22 cellular contexts compared by ENCODE assay signal in the genomic region with DNA sequence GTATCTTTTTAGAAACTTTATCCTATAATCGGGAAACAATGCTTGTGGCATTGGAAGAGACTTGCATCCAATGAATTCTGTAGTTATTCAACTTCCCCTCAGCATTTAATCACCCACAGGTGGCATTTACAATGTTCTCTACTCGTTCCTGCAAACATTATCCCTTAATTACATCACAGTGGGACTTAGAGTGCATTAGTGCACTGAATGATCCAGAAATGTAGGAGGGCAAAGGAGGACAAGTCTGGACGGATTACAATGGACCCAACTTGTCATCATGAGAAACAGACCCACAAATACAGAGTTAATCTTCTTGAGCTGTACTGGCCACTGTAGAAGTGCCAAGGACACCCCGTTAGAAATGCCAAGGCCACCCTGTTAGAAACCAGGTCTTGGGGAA.
DNase-seq lines count a peak whose midpoint lies in the region; ATAC-seq and TF ChIP-seq lines count a peak whose summit lies in the region.
"Had no signal": no experiment of that assay in that cellular context is flagged by ENCODE, and none has a peak within 500 bp of the region (broad histone marks: within the 10 kb centered on the region; RNA-seq: fewer than 3 reads in every experiment).

No MANE protein-coding gene starts in this region.

- no peaks in the 10 kb centered on the region for H3K4me1 Mint-ChIP-seq in MCF 10A (ENCODE audit: insufficient read depth, unreplicated experiment)
- H3K4me1 Mint-ChIP-seq in stimulated activated naive CD8-positive, alpha-beta T cell treated with anti-CD3 and anti-CD28 coated beads, Interleukin-15, amount 100 ng/mL, for 72 hours: peaks cover 25% of the 10 kb centered on the region
- H3K4me1 Mint-ChIP-seq: IgD-negative memory B cell had no signal

- WGBS in mammary epithelial cell (ENCODE audit: low coverage, missing lambda C conversion rate): 28% methylated on average over 4 of the region's 4 CpGs
- WGBS in esophagus squamous epithelium, 2 donors: 25 to 33% methylated on average over 4 of the region's 4 CpGs

- no peaks in the 10 kb centered on the region for H3K9me3 ChIP-seq in mammary epithelial cell (replicated peaks; ENCODE audit: insufficient read depth, low read length)
- H3K9me3 ChIP-seq in mucosa of descending colon: no peaks in the 10 kb centered on the region
- H3K9me3 ChIP-seq in esophagus squamous epithelium: no peaks in the 10 kb centered on the region
- H3K9me3 ChIP-seq: A549, BLaER1, MG63 had no signal

- ATAC-seq in esophagus mucosa (peak; percentile 62), mucosa of descending colon (no peak)
- ATAC-seq in stimulated activated naive CD8-positive, alpha-beta T cell treated with anti-CD3 and anti-CD28 coated beads, Interleukin-15, amount 100 ng/mL, for 72 hours: no peak
- ATAC-seq: A549, GM23338, HCT116, PC-3 had no signal

- CTCF ChIA-PET in mammary epithelial cell (lab: Charles Lee; ENCODE audit: low non-redundant PET) (no interaction called here), MCF 10A (lab: Yijun Ruan, JAX) (interaction anchor here (1.2 to 1.3 kb wide), 2 partner anchors 419 to 550 kb away, joined by 3 to 4 read pairs; no protein-coding TSS in a partner anchor)

- H3K79me2 ChIP-seq in mammary epithelial cell (ENCODE audit: insufficient read depth, low read length): no peaks in the 10 kb centered on the region

- H3K36me3 ChIP-seq in mammary epithelial cell (ENCODE audit: insufficient read depth, low read length): no peaks in the 10 kb centered on the region
- no peaks in the 10 kb centered on the region for H3K36me3 ChIP-seq in mucosa of descending colon (ENCODE audit: low read depth)
- peaks cover 0 to 68% (median 0%) of the 10 kb centered on the region in 3 donors for H3K36me3 ChIP-seq in esophagus squamous epithelium
- H3K36me3 ChIP-seq: MG63 had no signal

- no peaks in the 10 kb centered on the region for H4K20me1 ChIP-seq in mammary epithelial cell (ENCODE audit: insufficient read depth, low read length)
- H4K20me1 ChIP-seq: BLaER1 had no signal

- POLR2A ChIA-PET in MCF 10A (lab: Yijun Ruan, JAX): no interaction called here

- DNase-seq in mammary epithelial cell (peak; percentile 54), MCF 10A (ENCODE audit: unreplicated experiment) (no peak), NCI-H82 treated with DMSO at 0.1 percent for 48 hours (lab: John Stamatoyannopoulos, UW; ENCODE audit: unreplicated experiment) (peak; percentile 92), mucosa of descending colon (no peak), esophagus squamous epithelium (lab: John Stamatoyannopoulos, UW) (no peak)
- no peak for DNase-seq in stimulated activated naive CD8-positive, alpha-beta T cell treated with anti-CD3 and anti-CD28 coated beads, Interleukin-15, amount 100 ng/mL, for 72 hours
- DNase-seq: CD4-positive, alpha-beta memory T cell; DMS53; EL; Karpas-422; MG63; NCI-H1092; NCI-H2107; NCI-H345; PC-3 had no signal

- no peaks in the 10 kb centered on the region for H3K36me3 Mint-ChIP-seq in MCF 10A (ENCODE audit: insufficient read depth, unreplicated experiment)

- H3K4me2 ChIP-seq in mammary epithelial cell (ENCODE audit: insufficient read depth, low read depth, low read length): peak overlapping the region; percentile 20
- H3K4me2 ChIP-seq: A549, BLaER1, GM23338 had no signal

- no peak for TF ChIP-seq CTCF in mammary epithelial cell (conservative IDR thresholded peaks at IDR 0.05 in 1 of 2, IDR thresholded peaks at IDR 0.05 in 1 of 2; ENCODE audit: extremely low read depth in 1 of 2, insufficient read depth in 1 of 2, low read depth in 1 of 2, low read length in 2 of 2)
- no peak for TF ChIP-seq CTCF in MCF 10A (IDR thresholded peaks at IDR 0.05; ENCODE audit: unreplicated experiment)
- no peak for TF ChIP-seq CTCF in mucosa of descending colon (IDR thresholded peaks at IDR 0.05)
- TF ChIP-seq CTCF in esophagus squamous epithelium (IDR thresholded peaks at IDR 0.05): no peak

- H3K9me3 Mint-ChIP-seq in MCF 10A (ENCODE audit: unreplicated experiment): no peaks in the 10 kb centered on the region
- H3K9me3 Mint-ChIP-seq in stimulated activated naive CD8-positive, alpha-beta T cell treated with anti-CD3 and anti-CD28 coated beads, Interleukin-15, amount 100 ng/mL, for 72 hours: no peaks in the 10 kb centered on the region
- H3K9me3 Mint-ChIP-seq: CD4-positive, alpha-beta memory T cell; GM23338; IgD-negative memory B cell had no signal

- H3K4me3 ChIP-seq in mammary epithelial cell (replicated peaks in 1 of 3; ENCODE audit: insufficient read depth in 1 of 3, low read depth in 2 of 3, low read length in 3 of 3): no peak overlapping the region
- no peak overlapping the region for H3K4me3 ChIP-seq in mucosa of descending colon
- no peak overlapping the region for H3K4me3 ChIP-seq in esophagus squamous epithelium
- H3K4me3 ChIP-seq: A549, BLaER1, GM23338, MG63 had no signal

- H3K9ac ChIP-seq in mammary epithelial cell (ENCODE audit: insufficient read depth, low read length): no peak overlapping the region
- H3K9ac ChIP-seq: BLaER1 had no signal

- intact Hi-C loops in mammary epithelial cell (cut with micrococcal nuclease): no loop called here
- intact Hi-C loops in MCF 10A (cut with micrococcal nuclease): no loop called here
- intact Hi-C loops in mucosa of descending colon (cut with DNase I, micrococcal nuclease): no loop called here
- intact Hi-C loops in esophagus squamous epithelium (cut with DNase I): no loop called here

- dilution Hi-C loops in mammary epithelial cell (cut with HindIII; ENCODE audit: low sequenced_read_pairs): no loop called here

- no peak for TF ChIP-seq POLR2A in esophagus squamous epithelium (IDR thresholded peaks at IDR 0.05)

- H3K27me3 ChIP-seq in mammary epithelial cell (ENCODE audit: insufficient read depth, low read length): no peaks in the 10 kb centered on the region
- H3K27me3 ChIP-seq in esophagus squamous epithelium: no peaks in the 10 kb centered on the region
- H3K27me3 ChIP-seq: BLaER1, MG63 had no signal

- H2AFZ ChIP-seq in mammary epithelial cell (ENCODE audit: low read depth, low read length): peak overlapping the region; percentile 36
- H2AFZ ChIP-seq: GM23338 had no signal

- no peaks in the 10 kb centered on the region for H3K27me3 Mint-ChIP-seq in MCF 10A (ENCODE audit: insufficient read depth, unreplicated experiment)
- no peaks in the 10 kb centered on the region for H3K27me3 Mint-ChIP-seq in stimulated activated naive CD8-positive, alpha-beta T cell treated with anti-CD3 and anti-CD28 coated beads, Interleukin-15, amount 100 ng/mL, for 72 hours
- H3K27me3 Mint-ChIP-seq: CD4-positive, alpha-beta memory T cell; IgD-negative memory B cell had no signal

- no peak overlapping the region for H3K4me3 Mint-ChIP-seq in MCF 10A (ENCODE audit: unreplicated experiment)
- no peak overlapping the region for H3K4me3 Mint-ChIP-seq in stimulated activated naive CD8-positive, alpha-beta T cell treated with anti-CD3 and anti-CD28 coated beads, Interleukin-15, amount 100 ng/mL, for 72 hours
- H3K4me3 Mint-ChIP-seq: CD4-positive, alpha-beta memory T cell; GM23338; IgD-negative memory B cell had no signal

- H3K4me1 ChIP-seq in mammary epithelial cell (ENCODE audit: insufficient read depth, low read length) (peaks cover 7% of the 10 kb centered on the region), mucosa of descending colon (ENCODE audit: low read depth) (no peaks in the 10 kb centered on the region), esophagus squamous epithelium (peaks cover 0 to 27% (median 0%) of the 10 kb centered on the region in 3 donors)
- H3K4me1 ChIP-seq: A549 had no signal

- in situ Hi-C loops in mammary epithelial cell (cut with MboI; ENCODE audit: low sequenced_read_pairs in 2 of 2): no loop called here

- no TSS peak for BruUV-seq in mammary epithelial cell (replicated peaks; lab: Mats Ljungman, UMichigan)
- BruUV-seq in MCF 10A (replicated peaks; lab: Mats Ljungman, UMichigan): no TSS peak

- no peak overlapping the region for H3K27ac Mint-ChIP-seq in MCF 10A (ENCODE audit: low read depth, unreplicated experiment)
- no peak overlapping the region for H3K27ac Mint-ChIP-seq in stimulated activated naive CD8-positive, alpha-beta T cell treated with anti-CD3 and anti-CD28 coated beads, Interleukin-15, amount 100 ng/mL, for 72 hours
- H3K27ac Mint-ChIP-seq: GM23338 had no signal

- no peak overlapping the region for H3K27ac ChIP-seq in mammary epithelial cell (ENCODE audit: insufficient read depth, low read depth, low read length)
- no peak overlapping the region for H3K27ac ChIP-seq in esophagus squamous epithelium
- H3K27ac ChIP-seq: A549, BLaER1, RWPE1 had no signal

Comparison
In these comparisons a context has a peak if more than half of its experiments do, and no peak if none do; other contexts are left out.
1. DNase-seq: peak in mammary epithelial cell (single experiment) and NCI-H82 treated with DMSO at 0.1 percent for 48 hours (single experiment); none in MCF 10A (single experiment), mucosa of descending colon (0 of 3), stimulated activated naive CD8-positive, alpha-beta T cell treated with anti-CD3 and anti-CD28 coated beads, Interleukin-15, amount 100 ng/mL, for 72 hours (0 of 2) and esophagus squamous epithelium (single experiment).